Comparison of ENCODE assay signal across 8 cellular contexts in genomic region chr18:21611401-21612124, GRCh38. TPM values are rescaled to one million over a fixed set of nuclear protein-coding genes. Genes with fewer than 3 reads are reported as not detected.
A peak's percentile ranks its signal among the peaks of the same experiment; 100 is the strongest.
DNase-seq lines count a peak whose midpoint lies in the region; ATAC-seq and TF ChIP-seq lines count a peak whose summit lies in the region.
"Not testable (repeated sequence)": the region's sequence is repeated elsewhere in the genome, so short reads cannot be mapped to it uniquely, and the experiment has no call there.

No MANE protein-coding gene starts in this region.

- intact Hi-C loops in CD4-positive, alpha-beta memory T cell (cut with micrococcal nuclease), result loop anchor here (1.0 kb wide), 3 partner anchors 11 to 129 kb away; partner anchors contain the start of genes ABHD3, ESCO1 and MIB1
- intact Hi-C loops in colonic mucosa (cut with DNase I), result loop anchor here (5.0 kb wide), 1 partner anchor 131 kb away; the partner anchor contains the start of gene MIB1
- intact Hi-C loops in testis (cut with DNase I; ENCODE audit: low total_unique reads), result not testable (repeated sequence)

- peaks cover 23 to 47% (median 32%) of the 10 kb centered on the region in 4 donors for H3K4me1 Mint-ChIP-seq in CD4-positive, alpha-beta memory T cell
- H3K4me1 Mint-ChIP-seq in activated CD8-positive, alpha-beta T cell treated with anti-CD3 and anti-CD28 coated beads, Interleukin-2, amount 10 ng/mL, durations not matched to agents 7 days and 5 days (ENCODE audit: low read depth), result peaks cover 26% of the 10 kb centered on the region

- ATAC-seq in activated CD8-positive, alpha-beta T cell treated with anti-CD3 and anti-CD28 coated beads, Interleukin-2, amount 10 ng/mL, durations not matched to agents 7 days and 5 days, result peak; percentile 0

- H3K27ac Mint-ChIP-seq in CD4-positive, alpha-beta memory T cell, result peak overlapping the region; percentile 97 to 100 (median 99)
- peak overlapping the region; percentile 100 for H3K27ac Mint-ChIP-seq in activated CD8-positive, alpha-beta T cell treated with anti-CD3 and anti-CD28 coated beads, Interleukin-2, amount 10 ng/mL, durations not matched to agents 7 days and 5 days

- not testable (repeated sequence) for TF ChIP-seq CTCF in colonic mucosa (IDR thresholded peaks at IDR 0.05); neural cell (IDR thresholded peaks at IDR 0.05; ENCODE audit: poor library complexity, severe bottlenecking); testis (IDR thresholded peaks at IDR 0.05)

- not testable (repeated sequence) for H3K9me3 Mint-ChIP-seq in CD4-positive, alpha-beta memory T cell; activated CD8-positive, alpha-beta T cell treated with anti-CD3 and anti-CD28 coated beads, Interleukin-2, amount 10 ng/mL, durations not matched to agents 7 days and 5 days (ENCODE audit: insufficient read depth)

- not testable (repeated sequence) for H3K9me2 ChIP-seq in neural cell (ENCODE audit: insufficient read depth, low read length)

- not testable (repeated sequence) for H3K9me3 ChIP-seq in CD4-positive, alpha-beta memory T cell (ENCODE audit: control insufficient read depth in 1 of 2, low read length in 2 of 2); colonic mucosa; iPS-15b (ENCODE audit: control insufficient read depth, insufficient read depth, low read length); neural cell (ENCODE audit: low read length); testis

- CTCF ChIA-PET in CD4-positive, alpha-beta memory T cell (lab: Charles Lee; ENCODE audit: partially characterized antibody), result interaction anchor here (0.7 to 5.5 kb wide), 12 partner anchors 12 to 387 kb away, joined by 3 to 181 read pairs (median 5); partner anchors contain the start of genes ABHD3, ESCO1 and MIB1
- CTCF ChIA-PET in HEK293T (lab: Yijun Ruan, JAX), result interaction anchor here (5.5 kb wide), 1 partner anchor 11 kb away, joined by 48 read pairs; the partner anchor contains the start of gene ESCO1
- CTCF ChIA-PET in activated CD8-positive, alpha-beta T cell treated with anti-CD3 and anti-CD28 coated beads, Interleukin-2, amount 10 ng/mL, durations not matched to agents 7 days and 5 days (lab: Charles Lee), result interaction anchor here (1.1 to 7.9 kb wide), 6 partner anchors 13 to 132 kb away, joined by 3 to 171 read pairs (median 4); partner anchors contain the start of gene ESCO1

- H3F3A ChIP-seq in neural cell (ENCODE audit: insufficient read depth, low read length, poor library complexity, severe bottlenecking), result not testable (repeated sequence)

- H3K4me1 ChIP-seq in CD4-positive, alpha-beta memory T cell (ENCODE audit: insufficient read depth, low read length), result peaks cover 36% of the 10 kb centered on the region
- H3K4me1 ChIP-seq in colonic mucosa; iPS-15b (ENCODE audit: control insufficient read depth, insufficient read depth, low read length); testis: not testable (repeated sequence)

- peak overlapping the region; percentile 93 for H2AFZ ChIP-seq in neural cell (ENCODE audit: low read depth, low read length)

- H3K27ac ChIP-seq in CD4-positive, alpha-beta memory T cell (ENCODE audit: low read depth, low read length), result peak overlapping the region; percentile 85
- peak overlapping the region; percentile 82 for H3K27ac ChIP-seq in colonic mucosa
- peak overlapping the region; percentile 88 for H3K27ac ChIP-seq in neural cell (ENCODE audit: low read length)
- peak overlapping the region; percentile 49 to 77 for H3K27ac ChIP-seq in testis

- peak overlapping the region in 1 of 2 donors; percentile 97 for H3K4me3 ChIP-seq in CD4-positive, alpha-beta memory T cell (ENCODE audit: low read length in 2 of 2)
- peak overlapping the region; percentile 72 for H3K4me3 ChIP-seq in colonic mucosa
- H3K4me3 ChIP-seq in iPS-15b (ENCODE audit: low read depth, low read length), result peak overlapping the region; percentile 99
- H3K4me3 ChIP-seq in neural cell (ENCODE audit: low read length), result peak overlapping the region; percentile 95
- H3K4me3 ChIP-seq in testis, result peak overlapping the region; percentile 64 to 87

- not testable (repeated sequence) for H3K27me3 Mint-ChIP-seq in CD4-positive, alpha-beta memory T cell; activated CD8-positive, alpha-beta T cell treated with anti-CD3 and anti-CD28 coated beads, Interleukin-2, amount 10 ng/mL, durations not matched to agents 7 days and 5 days (ENCODE audit: low read depth)

- peaks cover 36% of the 10 kb centered on the region for H3K79me2 ChIP-seq in neural cell (replicated peaks; ENCODE audit: insufficient read depth, low read length)

- H3K36me3 Mint-ChIP-seq in CD4-positive, alpha-beta memory T cell, result peaks cover 12 to 18% of the 10 kb centered on the region in 2 donors
- peaks cover 32% of the 10 kb centered on the region for H3K36me3 Mint-ChIP-seq in activated CD8-positive, alpha-beta T cell treated with anti-CD3 and anti-CD28 coated beads, Interleukin-2, amount 10 ng/mL, durations not matched to agents 7 days and 5 days (ENCODE audit: low read depth)

- H4K20me1 ChIP-seq in neural cell (ENCODE audit: insufficient read depth), result not testable (repeated sequence)

- H3K36me3 ChIP-seq in CD4-positive, alpha-beta memory T cell (ENCODE audit: insufficient read depth, low read length); colonic mucosa; iPS-15b (ENCODE audit: control insufficient read depth, insufficient read depth, low read length); neural cell (ENCODE audit: insufficient read depth, low read length); testis (ENCODE audit: low read depth, missing control alignments): not testable (repeated sequence)

- TF ChIP-seq POLR2A in testis (IDR thresholded peaks at IDR 0.05), result not testable (repeated sequence)

- H3K9ac ChIP-seq in colonic mucosa (ENCODE audit: low read depth in 2 of 2, low read length in 2 of 2) (peak overlapping the region in 1 of 2 donors; percentile 75), iPS-15b (ENCODE audit: low read depth, low read length) (peak overlapping the region; percentile 99)
- not testable (repeated sequence) for H3K9ac ChIP-seq in neural cell (ENCODE audit: low read length)

- TF ChIP-seq RAD21 in neural cell (conservative IDR thresholded peaks at IDR 0.05), result not testable (repeated sequence)

- H3K4me2 ChIP-seq in neural cell (ENCODE audit: low read length), result not testable (repeated sequence)

- WGBS in testis, 2 donors, result 38 to 40% methylated on average over 30 of the region's 30 CpGs

- DNase-seq in CD4-positive, alpha-beta memory T cell; HEK293T (ENCODE audit: extremely low spot score); activated CD8-positive, alpha-beta T cell treated with anti-CD3 and anti-CD28 coated beads, Interleukin-2, amount 10 ng/mL, durations not matched to agents 7 days and 5 days; colonic mucosa; testis: not testable (repeated sequence)
- peak; percentile 57 for DNase-seq in NCI-H2171 treated with DMSO at 0.1 percent for 48 hours (lab: John Stamatoyannopoulos, UW)

- not testable (repeated sequence) for TF ChIP-seq EP300 in neural cell (conservative IDR thresholded peaks at IDR 0.05; ENCODE audit: poor library complexity, severe bottlenecking)

- H3K4me3 Mint-ChIP-seq in CD4-positive, alpha-beta memory T cell, result peak overlapping the region; percentile 97 to 100 (median 99)
- peak overlapping the region; percentile 100 for H3K4me3 Mint-ChIP-seq in activated CD8-positive, alpha-beta T cell treated with anti-CD3 and anti-CD28 coated beads, Interleukin-2, amount 10 ng/mL, durations not matched to agents 7 days and 5 days

- H3K27me3 ChIP-seq in CD4-positive, alpha-beta memory T cell (ENCODE audit: insufficient read depth, low read length); colonic mucosa; iPS-15b (ENCODE audit: control insufficient read depth, insufficient read depth, low read length); neural cell (ENCODE audit: insufficient read depth, low read depth, low read length); testis: not testable (repeated sequence)

- POLR2A ChIA-PET in CD4-positive, alpha-beta memory T cell (lab: Charles Lee; ENCODE audit: partially characterized antibody), result interaction anchor here (0.7 to 6.2 kb wide), 10 partner anchors 11 to 149 kb away, joined by 3 to 144 read pairs (median 6); partner anchors contain the start of genes ABHD3, ESCO1 and MIB1
- POLR2A ChIA-PET in HEK293T (lab: Yijun Ruan, JAX), result interaction anchor here (0.9 to 6.1 kb wide), 7 partner anchors 11 to 129 kb away, joined by 3 to 58 read pairs (median 3); partner anchors contain the start of genes ESCO1 and MIB1
- POLR2A ChIA-PET in activated CD8-positive, alpha-beta T cell treated with anti-CD3 and anti-CD28 coated beads, Interleukin-2, amount 10 ng/mL, durations not matched to agents 7 days and 5 days (lab: Charles Lee), result interaction anchor here (0.8 to 4.9 kb wide), 8 partner anchors 11 to 131 kb away, joined by 3 to 85 read pairs (median 4); partner anchors contain the start of genes ABHD3, ESCO1 and MIB1

TF ChIP-seq in HEK293T, 16 proteins besides CTCF, POLR2A, EP300 and RAD21:
- TF ChIP-seq ZNF384 (IDR thresholded peaks at IDR 0.05), result peak; percentile 77

RNA-seq across cellular contexts. Expression of gene SNRPD1, which starts 0.6 kb away (rescaled TPM):
- 10 to 100 TPM; 24.4 to 24.5 TPM for total RNA-seq in CD4-positive, alpha-beta memory T cell
- 10 to 100 TPM; 68.3 to 85.3 TPM for polyA plus RNA-seq in CD4-positive, alpha-beta memory T cell
- total RNA-seq in activated CD8-positive, alpha-beta T cell treated with anti-CD3 and anti-CD28 coated beads, Interleukin-2, amount 10 ng/mL, durations not matched to agents 7 days and 5 days, result 100 to 1,000 TPM; 102 to 114 TPM
- total RNA-seq in colonic mucosa (10 to 100 TPM; 34.0 to 75.7 TPM), testis (10 to 100 TPM; 12.4 to 18.0 TPM)
- polyA plus RNA-seq in neural cell (51.1 and 68.2 TPM in 2 replicates), testis (ENCODE audit: insufficient read depth, low read depth, low replicate concordance) (101 TPM)
- polyA minus RNA-seq in neural cell, result 20.9 and 36.1 TPM in 2 replicates

RNA-seq across cellular contexts. Expression of gene ESCO1, which starts 11.1 kb away (rescaled TPM):
- total RNA-seq in CD4-positive, alpha-beta memory T cell, result 10 to 100 TPM; 32.3 to 38.2 TPM
- polyA plus RNA-seq in CD4-positive, alpha-beta memory T cell, result 10 to 100 TPM in 1 of 2 donors, 1 to 10 TPM in 1; 4.6 to 11.9 TPM
- 10 to 100 TPM; 18.1 to 20.5 TPM for total RNA-seq in activated CD8-positive, alpha-beta T cell treated with anti-CD3 and anti-CD28 coated beads, Interleukin-2, amount 10 ng/mL, durations not matched to agents 7 days and 5 days
- total RNA-seq in colonic mucosa, result 10 to 100 TPM; 11.7 to 17.7 TPM
- 21.9 and 26.4 TPM in 2 replicates for polyA plus RNA-seq in neural cell
- 47.0 and 52.7 TPM in 2 replicates for polyA minus RNA-seq in neural cell
- total RNA-seq in testis, result 10 to 100 TPM; 43.0 to 55.9 TPM
- polyA plus RNA-seq in testis (ENCODE audit: insufficient read depth, low read depth, low replicate concordance), result 13.1 TPM
